ENCODE assay signal across 11 cellular contexts in the genomic region with DNA sequence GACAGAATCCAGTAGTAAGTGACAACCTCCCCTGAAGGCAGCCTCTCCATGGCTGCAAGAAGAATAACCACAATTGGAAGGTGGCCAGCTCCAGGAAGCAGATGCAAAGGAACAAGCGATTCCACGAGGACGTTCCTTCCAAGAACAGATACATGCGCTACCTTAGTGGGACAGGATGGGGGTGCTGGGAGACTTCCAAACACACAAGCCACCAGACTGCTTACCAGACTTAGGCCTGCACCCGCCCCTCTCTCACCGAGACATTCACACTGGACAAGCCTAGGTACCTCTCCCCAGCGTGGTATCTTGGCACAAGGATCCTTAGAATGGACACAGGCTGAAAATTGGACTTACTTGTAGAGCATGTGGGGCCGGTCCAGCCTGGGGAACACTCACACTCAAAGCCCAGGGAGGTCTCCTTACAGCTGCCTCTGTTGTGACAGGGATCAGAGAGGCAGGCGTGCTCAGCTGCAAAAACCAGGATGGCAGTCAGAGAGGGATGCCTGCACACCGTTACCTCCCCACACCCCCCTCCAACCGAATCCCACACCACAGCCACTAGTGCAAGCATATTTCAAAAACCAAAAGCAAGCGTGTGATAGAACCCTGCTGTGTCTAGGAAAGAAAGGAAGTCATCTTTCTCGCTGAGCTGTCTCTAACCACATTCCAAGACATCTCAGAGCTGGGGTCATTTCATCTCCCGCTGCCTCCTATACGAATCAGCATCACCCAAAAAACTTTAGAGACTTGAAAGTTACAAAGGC. TPM values are rescaled to one million over a fixed set of nuclear protein-coding genes. Genes with fewer than 3 reads are reported as not detected.
DNase-seq lines count a peak whose midpoint lies in the region; ATAC-seq and TF ChIP-seq lines count a peak whose summit lies in the region.
"Had no signal": no experiment of that assay in that cellular context is flagged by ENCODE, and none has a peak within 500 bp of the region (broad histone marks: within the 10 kb centered on the region; RNA-seq: fewer than 3 reads in every experiment).

No MANE protein-coding gene starts in this region.

- POLR2A ChIA-PET in SK-N-SH (lab: Yijun Ruan, JAX), result no interaction called here

- peaks cover 11% of the 10 kb centered on the region for H3F3A ChIP-seq in SK-N-SH (replicated peaks; ENCODE audit: insufficient read depth)

- H3K27ac ChIP-seq in SK-N-SH (ENCODE audit: low read depth in 2 of 2, low read length in 1 of 2) (peak overlapping the region in 1 of 2 experiments; percentile 37; a peak in 1 of 4 replicates), upper lobe of right lung (no peak overlapping the region)

- H3K27me3 ChIP-seq in SK-N-SH (ENCODE audit: insufficient read depth) (no peaks in the 10 kb centered on the region), upper lobe of right lung (no peaks in the 10 kb centered on the region)

- H3K4me2 ChIP-seq in SK-N-SH, result no peak overlapping the region

- intact Hi-C loops in upper lobe of right lung (cut with DNase I), result no loop called here

- ATAC-seq in SK-N-SH treated with all-trans-retinoic acid at 6 μM for 48 hours (no peak; the same call in 2 of the 3 replicates), upper lobe of right lung (peak; percentile 22), HG03469 (IDR thresholded peaks at IDR 0.05; ENCODE audit: unreplicated experiment) (no peak)

- H3K9me3 ChIP-seq in SK-N-SH, result no peaks in the 10 kb centered on the region
- H3K9me3 ChIP-seq in upper lobe of right lung, result no peaks in the 10 kb centered on the region

- no peak for TF ChIP-seq EP300 in SK-N-SH (IDR thresholded peaks at IDR 0.05; ENCODE audit: borderline replicate concordance in 1 of 2, low read depth in 1 of 2, low read length in 1 of 2)

- WGBS in SK-N-SH (ENCODE audit: low lambda C conversion rate), result 79% methylated on average over 15 of the region's 15 CpGs

- peaks cover 13% of the 10 kb centered on the region; the same call in 1 of the 2 replicates for H4K20me1 ChIP-seq in SK-N-SH (ENCODE audit: insufficient read depth)

- CTCF ChIA-PET in SK-N-SH (lab: Yijun Ruan, JAX), result interaction anchor here (0.9 to 1.7 kb wide), 2 partner anchors 21 to 87 kb away, joined by 3 to 5 read pairs; no protein-coding TSS in a partner anchor

- H3K4me1 ChIP-seq in SK-N-SH (ENCODE audit: control insufficient read depth in 1 of 2, insufficient read depth in 2 of 2, low read depth in 1 of 2, low read length in 1 of 2) (peaks cover 46 to 50% of the 10 kb centered on the region in 2 experiments), upper lobe of right lung (peaks cover 29% of the 10 kb centered on the region)

- no peak for DNase-seq in SK-N-SH
- peak; percentile 87 for DNase-seq in dermis blood vessel endothelial cell
- DNase-seq in myocyte (ENCODE audit: low read depth), result peak; percentile 75
- no peak for DNase-seq in upper lobe of right lung
- DNase-seq in DMS 273 (lab: John Stamatoyannopoulos, UW; ENCODE audit: unreplicated experiment), result no peak
- no peak for DNase-seq in NCI-H187 (lab: John Stamatoyannopoulos, UW)
- DNase-seq: activated T-cell treated with anti-CD3 and anti-CD28 coated beads, Interleukin-2, amount 50 U/mL, for 1 hour; NCI-H1092 treated with DMSO at 0.1 percent for 48 hours had no signal

- H2AFZ ChIP-seq in SK-N-SH (ENCODE audit: low read depth), result no peak overlapping the region

- H3K79me2 ChIP-seq in SK-N-SH (ENCODE audit: insufficient read depth), result peaks cover 49% of the 10 kb centered on the region; the same call in 1 of the 2 replicates

- H3K36me3 ChIP-seq in SK-N-SH (replicated peaks in 1 of 2; ENCODE audit: control insufficient read depth in 1 of 2, insufficient read depth in 2 of 2, low read length in 1 of 2) (peaks cover 22 to 83% of the 10 kb centered on the region in 2 experiments), upper lobe of right lung (peaks cover 72% of the 10 kb centered on the region)

- no peaks in the 10 kb centered on the region for H3K9me2 ChIP-seq in SK-N-SH

- TF ChIP-seq CTCF in SK-N-SH (IDR thresholded peaks at IDR 0.05) (no peak), upper lobe of right lung (IDR thresholded peaks at IDR 0.05) (no peak)

- no peak overlapping the region for H3K4me3 ChIP-seq in SK-N-SH (ENCODE audit: low read depth in 2 of 2, low read length in 1 of 2)
- no peak overlapping the region for H3K4me3 ChIP-seq in upper lobe of right lung

- TF ChIP-seq RAD21 in SK-N-SH (IDR thresholded peaks at IDR 0.05; ENCODE audit: low read length), result peak; percentile 20; the same call in 1 of the 2 replicates

- no peak overlapping the region for H3K9ac ChIP-seq in SK-N-SH

TF ChIP-seq in SK-N-SH, 30 proteins besides CTCF, POLR2A, EP300 and RAD21 (continues in another document):
- TF ChIP-seq NFIC (IDR thresholded peaks at IDR 0.05; ENCODE audit: borderline replicate concordance), result 0 out of 2 replicates have a peak, but pooled peaks have one; percentile 27
- no peak for TF ChIP-seq MXI1 (IDR thresholded peaks at IDR 0.05; ENCODE audit: low read depth, low read length)
- peak; percentile 14; the same call in 1 of the 2 replicates for TF ChIP-seq TCF12 (IDR thresholded peaks at IDR 0.05)
- no peak for TF ChIP-seq RCOR1 (IDR thresholded peaks at IDR 0.05; ENCODE audit: low read length)
- TF ChIP-seq, protein P1, sequence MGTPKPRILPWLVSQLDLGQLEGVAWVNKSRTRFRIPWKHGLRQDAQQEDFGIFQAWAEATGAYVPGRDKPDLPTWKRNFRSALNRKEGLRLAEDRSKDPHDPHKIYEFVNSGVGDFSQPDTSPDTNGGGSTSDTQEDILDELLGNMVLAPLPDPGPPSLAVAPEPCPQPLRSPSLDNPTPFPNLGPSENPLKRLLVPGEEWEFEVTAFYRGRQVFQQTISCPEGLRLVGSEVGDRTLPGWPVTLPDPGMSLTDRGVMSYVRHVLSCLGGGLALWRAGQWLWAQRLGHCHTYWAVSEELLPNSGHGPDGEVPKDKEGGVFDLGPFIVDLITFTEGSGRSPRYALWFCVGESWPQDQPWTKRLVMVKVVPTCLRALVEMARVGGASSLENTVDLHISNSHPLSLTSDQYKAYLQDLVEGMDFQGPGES (IDR thresholded peaks at IDR 0.05; ENCODE audit: low read depth, low read length), result no peak
- TF ChIP-seq EZH2phosphoT487 (IDR thresholded peaks at IDR 0.05; ENCODE audit: borderline replicate concordance, low read depth), result no peak
- TF ChIP-seq TEAD4 (IDR thresholded peaks at IDR 0.05; ENCODE audit: borderline replicate concordance, insufficient read depth), result no peak
- TF ChIP-seq, protein P2, sequence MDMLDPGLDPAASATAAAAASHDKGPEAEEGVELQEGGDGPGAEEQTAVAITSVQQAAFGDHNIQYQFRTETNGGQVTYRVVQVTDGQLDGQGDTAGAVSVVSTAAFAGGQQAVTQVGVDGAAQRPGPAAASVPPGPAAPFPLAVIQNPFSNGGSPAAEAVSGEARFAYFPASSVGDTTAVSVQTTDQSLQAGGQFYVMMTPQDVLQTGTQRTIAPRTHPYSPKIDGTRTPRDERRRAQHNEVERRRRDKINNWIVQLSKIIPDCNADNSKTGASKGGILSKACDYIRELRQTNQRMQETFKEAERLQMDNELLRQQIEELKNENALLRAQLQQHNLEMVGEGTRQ (IDR thresholded peaks at IDR 0.05; ENCODE audit: borderline replicate concordance, low read depth, low read length), result no peak
- TF ChIP-seq, protein P3, sequence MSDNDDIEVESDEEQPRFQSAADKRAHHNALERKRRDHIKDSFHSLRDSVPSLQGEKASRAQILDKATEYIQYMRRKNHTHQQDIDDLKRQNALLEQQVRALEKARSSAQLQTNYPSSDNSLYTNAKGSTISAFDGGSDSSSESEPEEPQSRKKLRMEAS (IDR thresholded peaks at IDR 0.05; ENCODE audit: low read depth), result no peak
- no peak for TF ChIP-seq ELF1 (IDR thresholded peaks at IDR 0.05)

TF ChIP-seq in SK-N-SH treated with all-trans-retinoic acid at 6 μM for 48 hours, 23 proteins besides CTCF, POLR2A, EP300 and RAD21:
- TF ChIP-seq TOX (CRISPR knock-in tag; IDR thresholded peaks at IDR 0.05; ENCODE audit: borderline replicate concordance), result no peak

RNA-seq across cellular contexts. Expression of a gene that starts 22.4 kb away (rescaled TPM):
- 6.0 and 7.7 TPM in 2 replicates for polyA plus RNA-seq in SK-N-SH (2012; rRNA removed)
- 3.7 TPM in 2 replicates for polyA plus RNA-seq in SK-N-SH (2012; cell fraction: cytosol; rRNA removed)
- polyA plus RNA-seq in SK-N-SH (2012; cell fraction: nucleus; rRNA removed), result 27.9 and 48.5 TPM in 2 replicates
- total RNA-seq in dermis blood vessel endothelial cell (124 and 203 TPM in 2 replicates), myocyte (14.0 and 30.8 TPM in 2 replicates), upper lobe of right lung (51.6 TPM)
- polyA plus RNA-seq in myocyte (2012), result 13.7 TPM
- total RNA-seq: G401 had no signal

Comparison
In these comparisons a context has a peak if more than half of its experiments do, and no peak if none do; other contexts are left out.
1. DNase-seq: peak in dermis blood vessel endothelial cell (single experiment) and myocyte (single experiment); none in SK-N-SH (single experiment), upper lobe of right lung (single experiment), DMS 273 (single experiment) and NCI-H187 (0 of 2).